Comparison of ENCODE assay signal across 39 cellular contexts in genomic region chr6:109269057-109269456, GRCh38.
"Had no signal": no experiment of that assay in that cellular context is flagged by ENCODE, and none has a peak within 500 bp of the region (broad histone marks: within the 10 kb centered on the region; RNA-seq: fewer than 3 reads in every experiment).

No MANE protein-coding gene starts in this region.

- ATAC-seq: activated naive CD4-positive, alpha-beta T cell treated with anti-CD3 and anti-CD28 coated beads, Interleukin-2, amount 50 U/mL, for 72 hours; activated naive CD8-positive, alpha-beta T cell treated with anti-CD3 and anti-CD28 coated beads, Interleukin-2, amount 50 U/mL, for 24 hours; activated T-cell treated with anti-CD3 and anti-CD28 coated beads, Interleukin-2, amount 50 U/mL, for 4 hours; activated T-cell treated with anti-CD3 and anti-CD28 coated beads, Interleukin-2, amount 50 U/mL, for 72 hours; activated T-helper 17 cell treated with anti-CD3 and anti-CD28 coated beads, Interleukin-2, amount 50 U/mL, for 72 hours; body of pancreas had no signal

- H3K4me3 ChIP-seq: adrenal gland, ascending aorta, body of pancreas, breast epithelium, cardiac muscle cell had no signal

- H3K9me3 Mint-ChIP-seq: activated naive CD4-positive, alpha-beta T cell treated with anti-CD3 and anti-CD28 coated beads, Interleukin-2, amount 50 U/mL, for 24 hours; activated T-helper 17 cell treated with anti-CD3 and anti-CD28 coated beads, Interleukin-2, amount 50 U/mL, for 72 hours had no signal

- FAIRE-seq: astrocyte, bronchial epithelial cell had no signal

- H3K36me3 ChIP-seq: adrenal gland, ascending aorta, brain microvascular endothelial cell, breast epithelium, cardiac muscle cell had no signal

- H3K4me3 Mint-ChIP-seq: activated naive CD4-positive, alpha-beta T cell treated with anti-CD3 and anti-CD28 coated beads for 36 hours; activated naive CD4-positive, alpha-beta T cell treated with anti-CD3 and anti-CD28 coated beads, Interleukin-2, amount 10 ng/mL, durations not matched to agents 7 days and 5 days; activated naive CD4-positive, alpha-beta T cell treated with anti-CD3 and anti-CD28 coated beads, Interleukin-2, amount 50 U/mL, for 24 hours; activated naive CD8-positive, alpha-beta T cell; activated naive CD8-positive, alpha-beta T cell treated with anti-CD3 and anti-CD28 coated beads for 36 hours; activated naive CD8-positive, alpha-beta T cell treated with anti-CD3 and anti-CD28 coated beads, Interleukin-2, amount 10 ng/mL, durations not matched to agents 7 days and 5 days; activated naive CD8-positive, alpha-beta T cell treated with anti-CD3 and anti-CD28 coated beads, Interleukin-2, amount 50 U/mL, for 24 hours; activated T-cell treated with anti-CD3 and anti-CD28 coated beads, Interleukin-2, amount 50 U/mL, for 24 hours; activated T-cell treated with anti-CD3 and anti-CD28 coated beads, Interleukin-2, amount 50 U/mL, for 4 hours; activated T-cell treated with anti-CD3 and anti-CD28 coated beads, Interleukin-2, amount 50 U/mL, for 72 hours; activated T-helper 1 cell treated with anti-CD3 and anti-CD28 coated beads, Interleukin-12 subunit alpha, Interleukin-12 subunit beta, Interleukin-2, Interleukin-4 antibody, amounts not matched to agents 30 ng/mL and 10 ng/mL and 1 ng/mL, durations not matched to agents 14 hours and 24 hours and 36 hours; activated T-helper 17 cell treated with anti-CD3 and anti-CD28 coated beads, Interleukin-2, amount 50 U/mL, for 72 hours; brain; central memory CD8-positive, alpha-beta T cell had no signal

- H3K27me3 Mint-ChIP-seq: activated naive CD4-positive, alpha-beta T cell treated with anti-CD3 and anti-CD28 coated beads, Interleukin-2, amount 50 U/mL, for 24 hours; activated naive CD8-positive, alpha-beta T cell; activated naive CD8-positive, alpha-beta T cell treated with anti-CD3 and anti-CD28 coated beads for 36 hours; activated T-cell treated with anti-CD3 and anti-CD28 coated beads, Interleukin-2, amount 50 U/mL, for 24 hours; central memory CD8-positive, alpha-beta T cell had no signal

- H3K27ac Mint-ChIP-seq: activated naive CD4-positive, alpha-beta T cell treated with anti-CD3 and anti-CD28 coated beads for 36 hours; activated naive CD4-positive, alpha-beta T cell treated with anti-CD3 and anti-CD28 coated beads, Interleukin-2, amount 10 ng/mL, durations not matched to agents 7 days and 5 days; activated naive CD4-positive, alpha-beta T cell treated with anti-CD3 and anti-CD28 coated beads, Interleukin-2, amount 50 U/mL, for 24 hours; activated naive CD4-positive, alpha-beta T cell treated with anti-CD3 and anti-CD28 coated beads, Interleukin-2, amount 50 U/mL, for 72 hours; activated naive CD8-positive, alpha-beta T cell; activated naive CD8-positive, alpha-beta T cell treated with anti-CD3 and anti-CD28 coated beads for 36 hours; activated naive CD8-positive, alpha-beta T cell treated with anti-CD3 and anti-CD28 coated beads, Interleukin-2, amount 10 ng/mL, durations not matched to agents 7 days and 5 days; activated naive CD8-positive, alpha-beta T cell treated with anti-CD3 and anti-CD28 coated beads, Interleukin-2, amount 50 U/mL, for 24 hours; activated T-cell treated with anti-CD3 and anti-CD28 coated beads, Interleukin-2, amount 50 U/mL, for 24 hours; activated T-cell treated with anti-CD3 and anti-CD28 coated beads, Interleukin-2, amount 50 U/mL, for 72 hours; activated T-helper 1 cell treated with anti-CD3 and anti-CD28 coated beads, Interleukin-12 subunit alpha, Interleukin-12 subunit beta, Interleukin-2, Interleukin-4 antibody, amounts not matched to agents 30 ng/mL and 10 ng/mL and 1 ng/mL, durations not matched to agents 14 hours and 24 hours and 36 hours; activated T-helper 17 cell treated with anti-CD3 and anti-CD28 coated beads, Interleukin-2, amount 50 U/mL, for 72 hours; activated T-helper 2 cell treated with anti-CD3 and anti-CD28 coated beads, Interferon-gamma antibody, Interleukin-2, Interleukin-4, amounts not matched to agents 10 μg/mL and 5 μg/mL and 100 μg/mL, durations not matched to agents 14 hours and 24 hours and 36 hours; brain had no signal

- H3K4me1 ChIP-seq: adrenal gland, ascending aorta, body of pancreas, breast epithelium had no signal

- H3K4me1 Mint-ChIP-seq: activated naive CD4-positive, alpha-beta T cell treated with anti-CD3 and anti-CD28 coated beads, Interleukin-2, amount 10 ng/mL, durations not matched to agents 7 days and 5 days; activated naive CD4-positive, alpha-beta T cell treated with anti-CD3 and anti-CD28 coated beads, Interleukin-2, amount 50 U/mL, for 24 hours; activated naive CD8-positive, alpha-beta T cell treated with anti-CD3 and anti-CD28 coated beads for 36 hours; activated naive CD8-positive, alpha-beta T cell treated with anti-CD3 and anti-CD28 coated beads, Interleukin-2, amount 50 U/mL, for 24 hours; activated T-helper 17 cell treated with anti-CD3 and anti-CD28 coated beads, Interleukin-2, amount 50 U/mL, for 72 hours; brain; central memory CD8-positive, alpha-beta T cell had no signal

- H3K27ac ChIP-seq: adrenal gland, ascending aorta, body of pancreas, brain microvascular endothelial cell, breast epithelium, cardiac muscle cell had no signal

- H3K27me3 ChIP-seq: adrenal gland, ascending aorta, body of pancreas, brain microvascular endothelial cell, breast epithelium, cardiac muscle cell had no signal

- DNase-seq: activated effector memory CD4-positive, alpha-beta T cell treated with anti-CD3 and anti-CD28 coated beads, Interleukin-2, amount 50 U/mL, for 16 hours; activated effector memory CD4-positive, alpha-beta T cell treated with Interleukin-2 at 50 U/mL for 16 hours; activated gamma-delta T cell; activated gamma-delta T cell treated with Interleukin-2 at 50 U/mL for 16 hours; activated naive CD4-positive, alpha-beta T cell; activated naive CD4-positive, alpha-beta T cell treated with anti-CD3 and anti-CD28 coated beads for 36 hours; activated naive CD4-positive, alpha-beta T cell treated with anti-CD3 and anti-CD28 coated beads, Interleukin-2, amount 10 ng/mL, durations not matched to agents 7 days and 5 days; activated naive CD4-positive, alpha-beta T cell treated with anti-CD3 and anti-CD28 coated beads, Interleukin-2, amount 50 U/mL, for 16 hours; activated naive CD8-positive, alpha-beta T cell treated with anti-CD3 and anti-CD28 coated beads for 36 hours; activated naive CD8-positive, alpha-beta T cell treated with anti-CD3 and anti-CD28 coated beads, Interleukin-2, amount 10 ng/mL, durations not matched to agents 7 days and 5 days; activated naive CD8-positive, alpha-beta T cell treated with anti-CD3 and anti-CD28 coated beads, Interleukin-2, amount 50 U/mL, for 24 hours; activated T-cell treated with anti-CD3 and anti-CD28 coated beads, Interleukin-2, amount 50 U/mL, for 1 hour; activated T-cell treated with anti-CD3 and anti-CD28 coated beads, Interleukin-2, amount 50 U/mL, for 24 hours; activated T-cell treated with anti-CD3 and anti-CD28 coated beads, Interleukin-2, amount 50 U/mL, for 4 hours; activated T-cell treated with anti-CD3 and anti-CD28 coated beads, Interleukin-2, amount 50 U/mL, for 48 hours; activated T-cell treated with anti-CD3 and anti-CD28 coated beads, Interleukin-2, amount 50 U/mL, for 72 hours; adrenal gland; amniotic stem cell; amygdala; anterior cingulate cortex; aorta; body of pancreas; brain microvascular endothelial cell; caudate nucleus; central memory CD4-positive, alpha-beta T cell; cerebellar nuclear complex had no signal

- H3K36me3 Mint-ChIP-seq: activated naive CD4-positive, alpha-beta T cell treated with anti-CD3 and anti-CD28 coated beads, Interleukin-2, amount 10 ng/mL, durations not matched to agents 7 days and 5 days; activated naive CD4-positive, alpha-beta T cell treated with anti-CD3 and anti-CD28 coated beads, Interleukin-2, amount 50 U/mL, for 24 hours; activated naive CD8-positive, alpha-beta T cell treated with anti-CD3 and anti-CD28 coated beads for 36 hours had no signal

- H3K9me3 ChIP-seq: adrenal gland, body of pancreas had no signal
